8 cellular contexts compared by ENCODE assay signal in genomic region chr6:26183581-26184408, GRCh38.
DNase-seq lines count a peak whose midpoint lies in the region; ATAC-seq and TF ChIP-seq lines count a peak whose summit lies in the region.

No MANE protein-coding gene starts in this region.

- H3K4me3 ChIP-seq in GM08714 (ENCODE audit: low read length) (peak overlapping the region; percentile 63; the same call in 1 of the 2 replicates), dorsolateral prefrontal cortex (peak overlapping the region; percentile 34 to 81 (median 64))

- POLR2A ChIA-PET in activated CD4-positive, alpha-beta T cell treated with anti-CD3 and anti-CD28 coated beads for 36 hours (lab: Charles Lee) = interaction anchor here (0.6 to 4.0 kb wide), 26 partner anchors 10 to 1707 kb away, joined by 3 to 110 read pairs (median 6); a partner anchor contains a TSS

- no peaks in the 10 kb centered on the region for H3K27me3 Mint-ChIP-seq in activated CD4-positive, alpha-beta T cell treated with anti-CD3 and anti-CD28 coated beads for 36 hours

- intact Hi-C loops in activated CD4-positive, alpha-beta T cell treated with anti-CD3 and anti-CD28 coated beads for 36 hours (cut with DNase I, micrococcal nuclease) = loop anchor here in 1 of 2 experiments (1.0 kb wide), 2 partner anchors 10 to 24 kb away; no protein-coding TSS in a partner anchor
- intact Hi-C loops in dorsolateral prefrontal cortex (cut with DNase I) = loop anchor here (10.0 kb wide), 1 partner anchor 411 kb away; the partner anchor contains the start of gene ABT1 (in 2 of the 2)
- intact Hi-C loops in left colon (cut with DNase I, micrococcal nuclease) = no loop called here

- peak overlapping the region; percentile 92 for H3K27ac Mint-ChIP-seq in activated CD4-positive, alpha-beta T cell treated with anti-CD3 and anti-CD28 coated beads for 36 hours

- DNase-seq in activated CD4-positive, alpha-beta T cell treated with anti-CD3 and anti-CD28 coated beads for 36 hours = peak; percentile 82
- DNase-seq in dorsolateral prefrontal cortex (peak; percentile 39 to 75 (median 66)), left colon (peak; percentile 65 to 69), DMS 273 (lab: John Stamatoyannopoulos, UW; ENCODE audit: unreplicated experiment) (no peak), KBM-7 (no peak)
- DNase-seq in stimulated activated CD4-positive, alpha-beta T cell treated with anti-CD3 and anti-CD28 coated beads, Interleukin-4, amount 100 ng/mL, for 24 hours = peak; percentile 58

- ATAC-seq in HG03575 (IDR thresholded peaks at IDR 0.05; ENCODE audit: extremely low read depth, insufficient number of reproducible peaks, low FRiP score, unreplicated experiment) (peak; percentile 29), left colon (peak; percentile 91)
- ATAC-seq in activated CD4-positive, alpha-beta T cell treated with anti-CD3 and anti-CD28 coated beads for 36 hours = peak; percentile 80

- CTCF ChIA-PET in activated CD4-positive, alpha-beta T cell treated with anti-CD3 and anti-CD28 coated beads for 36 hours (lab: Charles Lee) = interaction anchor here (0.7 to 4.4 kb wide), 16 partner anchors 10 to 121 kb away, joined by 3 to 22 read pairs (median 4); a partner anchor contains a TSS

- no peaks in the 10 kb centered on the region for H3K36me3 Mint-ChIP-seq in activated CD4-positive, alpha-beta T cell treated with anti-CD3 and anti-CD28 coated beads for 36 hours (ENCODE audit: low read depth)

- H3K27me3 ChIP-seq in dorsolateral prefrontal cortex = peaks cover 0 to 6% (median 0%) of the 10 kb centered on the region in 45 donors

- no peak for TF ChIP-seq CTCF in dorsolateral prefrontal cortex (IDR thresholded peaks at IDR 0.05 in 54 of 56, conservative IDR thresholded peaks at IDR 0.05 in 2 of 56; ENCODE audit: low read depth in 1 of 56, partially characterized antibody in 56 of 56)

- in situ Hi-C loops in KBM-7 (cut with MboI; ENCODE audit: low pct_unique_long_range_greater_than_20kb, low sequenced_read_pairs) = loop anchor here (25.0 kb wide), 1 partner anchor 954 kb away; a partner anchor contains a TSS

- peak overlapping the region in 57 of 59 donors; percentile 2 to 90 (median 81) for H3K27ac ChIP-seq in dorsolateral prefrontal cortex

- peaks cover 45% of the 10 kb centered on the region for H3K4me1 Mint-ChIP-seq in activated CD4-positive, alpha-beta T cell treated with anti-CD3 and anti-CD28 coated beads for 36 hours

- H3K9me3 Mint-ChIP-seq in activated CD4-positive, alpha-beta T cell treated with anti-CD3 and anti-CD28 coated beads for 36 hours (ENCODE audit: low read depth) = no peaks in the 10 kb centered on the region

- peak overlapping the region; percentile 89 for H3K4me3 Mint-ChIP-seq in activated CD4-positive, alpha-beta T cell treated with anti-CD3 and anti-CD28 coated beads for 36 hours

Comparison
In these comparisons a context has a peak if more than half of its experiments do, and no peak if none do; other contexts are left out.
1. ATAC-seq: peak in every context shown above with its lines; median percentile 91 in left colon; 80 in activated CD4-positive, alpha-beta T cell treated with anti-CD3 and anti-CD28 coated beads for 36 hours; 29 in HG03575.
2. DNase-seq: peak in activated CD4-positive, alpha-beta T cell treated with anti-CD3 and anti-CD28 coated beads for 36 hours (single experiment), dorsolateral prefrontal cortex (10 of 10), left colon (2 of 2) and stimulated activated CD4-positive, alpha-beta T cell treated with anti-CD3 and anti-CD28 coated beads, Interleukin-4, amount 100 ng/mL, for 24 hours (single experiment); none in DMS 273 (single experiment) and KBM-7 (single experiment).
3. intact Hi-C loops: an anchor here in dorsolateral prefrontal cortex (10.0 kb wide); none called in left colon.